1 cellular context compared by ENCODE assay signal in the genomic region with DNA sequence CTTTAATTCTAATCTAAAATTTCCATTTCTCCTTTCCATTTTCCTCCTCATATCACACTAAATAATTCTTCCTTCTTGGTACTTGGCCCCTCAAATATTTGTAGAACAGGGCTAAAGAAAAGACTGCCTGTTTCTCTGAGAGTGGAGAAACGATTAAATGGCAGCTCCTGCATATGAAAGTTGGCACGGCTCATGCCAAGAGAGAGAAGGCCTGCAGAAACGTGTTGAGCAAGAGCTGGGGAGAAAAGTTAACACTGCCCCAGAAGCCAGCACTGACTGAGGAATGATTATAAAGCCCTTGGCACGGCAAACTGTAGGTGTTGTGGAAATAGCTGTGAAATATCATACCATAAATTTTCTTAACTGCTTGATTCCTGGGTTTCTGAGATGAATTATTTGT.
TF ChIP-seq lines count a peak whose summit lies in the region.

No MANE protein-coding gene starts in this region.

TF ChIP-seq in GM23338, 12 proteins besides CTCF, POLR2A, EP300 and RAD21 (continued from another document):
- TF ChIP-seq, protein P1, sequence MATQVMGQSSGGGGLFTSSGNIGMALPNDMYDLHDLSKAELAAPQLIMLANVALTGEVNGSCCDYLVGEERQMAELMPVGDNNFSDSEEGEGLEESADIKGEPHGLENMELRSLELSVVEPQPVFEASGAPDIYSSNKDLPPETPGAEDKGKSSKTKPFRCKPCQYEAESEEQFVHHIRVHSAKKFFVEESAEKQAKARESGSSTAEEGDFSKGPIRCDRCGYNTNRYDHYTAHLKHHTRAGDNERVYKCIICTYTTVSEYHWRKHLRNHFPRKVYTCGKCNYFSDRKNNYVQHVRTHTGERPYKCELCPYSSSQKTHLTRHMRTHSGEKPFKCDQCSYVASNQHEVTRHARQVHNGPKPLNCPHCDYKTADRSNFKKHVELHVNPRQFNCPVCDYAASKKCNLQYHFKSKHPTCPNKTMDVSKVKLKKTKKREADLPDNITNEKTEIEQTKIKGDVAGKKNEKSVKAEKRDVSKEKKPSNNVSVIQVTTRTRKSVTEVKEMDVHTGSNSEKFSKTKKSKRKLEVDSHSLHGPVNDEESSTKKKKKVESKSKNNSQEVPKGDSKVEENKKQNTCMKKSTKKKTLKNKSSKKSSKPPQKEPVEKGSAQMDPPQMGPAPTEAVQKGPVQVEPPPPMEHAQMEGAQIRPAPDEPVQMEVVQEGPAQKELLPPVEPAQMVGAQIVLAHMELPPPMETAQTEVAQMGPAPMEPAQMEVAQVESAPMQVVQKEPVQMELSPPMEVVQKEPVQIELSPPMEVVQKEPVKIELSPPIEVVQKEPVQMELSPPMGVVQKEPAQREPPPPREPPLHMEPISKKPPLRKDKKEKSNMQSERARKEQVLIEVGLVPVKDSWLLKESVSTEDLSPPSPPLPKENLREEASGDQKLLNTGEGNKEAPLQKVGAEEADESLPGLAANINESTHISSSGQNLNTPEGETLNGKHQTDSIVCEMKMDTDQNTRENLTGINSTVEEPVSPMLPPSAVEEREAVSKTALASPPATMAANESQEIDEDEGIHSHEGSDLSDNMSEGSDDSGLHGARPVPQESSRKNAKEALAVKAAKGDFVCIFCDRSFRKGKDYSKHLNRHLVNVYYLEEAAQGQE (IDR thresholded peaks at IDR 0.05; ENCODE audit: unreplicated experiment), result no peak
- no peak for TF ChIP-seq STAT1 (IDR thresholded peaks at IDR 0.05; ENCODE audit: unreplicated experiment)
- TF ChIP-seq, protein P2, sequence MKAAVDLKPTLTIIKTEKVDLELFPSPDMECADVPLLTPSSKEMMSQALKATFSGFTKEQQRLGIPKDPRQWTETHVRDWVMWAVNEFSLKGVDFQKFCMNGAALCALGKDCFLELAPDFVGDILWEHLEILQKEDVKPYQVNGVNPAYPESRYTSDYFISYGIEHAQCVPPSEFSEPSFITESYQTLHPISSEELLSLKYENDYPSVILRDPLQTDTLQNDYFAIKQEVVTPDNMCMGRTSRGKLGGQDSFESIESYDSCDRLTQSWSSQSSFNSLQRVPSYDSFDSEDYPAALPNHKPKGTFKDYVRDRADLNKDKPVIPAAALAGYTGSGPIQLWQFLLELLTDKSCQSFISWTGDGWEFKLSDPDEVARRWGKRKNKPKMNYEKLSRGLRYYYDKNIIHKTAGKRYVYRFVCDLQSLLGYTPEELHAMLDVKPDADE (IDR thresholded peaks at IDR 0.05), result no peak
- TF ChIP-seq CREB1 (CRISPR knock-in tag; IDR thresholded peaks at IDR 0.05; ENCODE audit: low read depth), result no peak
- TF ChIP-seq, protein P3, sequence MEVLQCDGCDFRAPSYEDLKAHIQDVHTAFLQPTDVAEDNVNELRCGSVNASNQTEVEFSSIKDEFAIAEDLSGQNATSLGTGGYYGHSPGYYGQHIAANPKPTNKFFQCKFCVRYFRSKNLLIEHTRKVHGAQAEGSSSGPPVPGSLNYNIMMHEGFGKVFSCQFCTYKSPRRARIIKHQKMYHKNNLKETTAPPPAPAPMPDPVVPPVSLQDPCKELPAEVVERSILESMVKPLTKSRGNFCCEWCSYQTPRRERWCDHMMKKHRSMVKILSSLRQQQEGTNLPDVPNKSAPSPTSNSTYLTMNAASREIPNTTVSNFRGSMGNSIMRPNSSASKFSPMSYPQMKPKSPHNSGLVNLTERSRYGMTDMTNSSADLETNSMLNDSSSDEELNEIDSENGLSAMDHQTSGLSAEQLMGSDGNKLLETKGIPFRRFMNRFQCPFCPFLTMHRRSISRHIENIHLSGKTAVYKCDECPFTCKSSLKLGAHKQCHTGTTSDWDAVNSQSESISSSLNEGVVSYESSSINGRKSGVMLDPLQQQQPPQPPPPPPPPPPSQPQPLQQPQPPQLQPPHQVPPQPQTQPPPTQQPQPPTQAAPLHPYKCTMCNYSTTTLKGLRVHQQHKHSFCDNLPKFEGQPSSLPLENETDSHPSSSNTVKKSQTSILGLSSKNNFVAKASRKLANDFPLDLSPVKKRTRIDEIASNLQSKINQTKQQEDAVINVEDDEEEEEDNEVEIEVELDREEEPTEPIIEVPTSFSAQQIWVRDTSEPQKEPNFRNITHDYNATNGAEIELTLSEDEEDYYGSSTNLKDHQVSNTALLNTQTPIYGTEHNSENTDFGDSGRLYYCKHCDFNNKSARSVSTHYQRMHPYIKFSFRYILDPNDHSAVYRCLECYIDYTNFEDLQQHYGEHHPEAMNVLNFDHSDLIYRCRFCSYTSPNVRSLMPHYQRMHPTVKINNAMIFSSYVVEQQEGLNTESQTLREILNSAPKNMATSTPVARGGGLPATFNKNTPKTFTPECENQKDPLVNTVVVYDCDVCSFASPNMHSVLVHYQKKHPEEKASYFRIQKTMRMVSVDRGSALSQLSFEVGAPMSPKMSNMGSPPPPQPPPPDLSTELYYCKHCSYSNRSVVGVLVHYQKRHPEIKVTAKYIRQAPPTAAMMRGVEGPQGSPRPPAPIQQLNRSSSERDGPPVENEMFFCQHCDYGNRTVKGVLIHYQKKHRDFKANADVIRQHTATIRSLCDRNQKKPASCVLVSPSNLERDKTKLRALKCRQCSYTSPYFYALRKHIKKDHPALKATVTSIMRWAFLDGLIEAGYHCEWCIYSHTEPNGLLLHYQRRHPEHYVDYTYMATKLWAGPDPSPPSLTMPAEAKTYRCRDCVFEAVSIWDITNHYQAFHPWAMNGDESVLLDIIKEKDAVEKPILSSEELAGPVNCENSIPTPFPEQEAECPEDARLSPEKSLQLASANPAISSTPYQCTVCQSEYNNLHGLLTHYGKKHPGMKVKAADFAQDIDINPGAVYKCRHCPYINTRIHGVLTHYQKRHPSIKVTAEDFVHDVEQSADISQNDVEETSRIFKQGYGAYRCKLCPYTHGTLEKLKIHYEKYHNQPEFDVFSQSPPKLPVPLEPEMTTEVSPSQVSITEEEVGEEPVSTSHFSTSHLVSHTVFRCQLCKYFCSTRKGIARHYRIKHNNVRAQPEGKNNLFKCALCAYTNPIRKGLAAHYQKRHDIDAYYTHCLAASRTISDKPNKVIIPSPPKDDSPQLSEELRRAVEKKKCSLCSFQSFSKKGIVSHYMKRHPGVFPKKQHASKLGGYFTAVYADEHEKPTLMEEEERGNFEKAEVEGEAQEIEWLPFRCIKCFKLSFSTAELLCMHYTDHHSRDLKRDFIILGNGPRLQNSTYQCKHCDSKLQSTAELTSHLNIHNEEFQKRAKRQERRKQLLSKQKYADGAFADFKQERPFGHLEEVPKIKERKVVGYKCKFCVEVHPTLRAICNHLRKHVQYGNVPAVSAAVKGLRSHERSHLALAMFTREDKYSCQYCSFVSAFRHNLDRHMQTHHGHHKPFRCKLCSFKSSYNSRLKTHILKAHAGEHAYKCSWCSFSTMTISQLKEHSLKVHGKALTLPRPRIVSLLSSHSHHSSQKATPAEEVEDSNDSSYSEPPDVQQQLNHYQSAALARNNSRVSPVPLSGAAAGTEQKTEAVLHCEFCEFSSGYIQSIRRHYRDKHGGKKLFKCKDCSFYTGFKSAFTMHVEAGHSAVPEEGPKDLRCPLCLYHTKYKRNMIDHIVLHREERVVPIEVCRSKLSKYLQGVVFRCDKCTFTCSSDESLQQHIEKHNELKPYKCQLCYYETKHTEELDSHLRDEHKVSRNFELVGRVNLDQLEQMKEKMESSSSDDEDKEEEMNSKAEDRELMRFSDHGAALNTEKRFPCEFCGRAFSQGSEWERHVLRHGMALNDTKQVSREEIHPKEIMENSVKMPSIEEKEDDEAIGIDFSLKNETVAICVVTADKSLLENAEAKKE (CRISPR knock-in tag; IDR thresholded peaks at IDR 0.05), result no peak
- no peak for TF ChIP-seq EZH2phosphoT487 (IDR thresholded peaks at IDR 0.05; ENCODE audit: unreplicated experiment)
- no peak for TF ChIP-seq ZNF114 (CRISPR knock-in tag; IDR thresholded peaks at IDR 0.05)
- TF ChIP-seq NANOG (IDR thresholded peaks at IDR 0.05; ENCODE audit: borderline replicate concordance), result no peak
- no peak for TF ChIP-seq ZNF331 (CRISPR knock-in tag; IDR thresholded peaks at IDR 0.05; ENCODE audit: low read depth)
